In the genomic region with DNA sequence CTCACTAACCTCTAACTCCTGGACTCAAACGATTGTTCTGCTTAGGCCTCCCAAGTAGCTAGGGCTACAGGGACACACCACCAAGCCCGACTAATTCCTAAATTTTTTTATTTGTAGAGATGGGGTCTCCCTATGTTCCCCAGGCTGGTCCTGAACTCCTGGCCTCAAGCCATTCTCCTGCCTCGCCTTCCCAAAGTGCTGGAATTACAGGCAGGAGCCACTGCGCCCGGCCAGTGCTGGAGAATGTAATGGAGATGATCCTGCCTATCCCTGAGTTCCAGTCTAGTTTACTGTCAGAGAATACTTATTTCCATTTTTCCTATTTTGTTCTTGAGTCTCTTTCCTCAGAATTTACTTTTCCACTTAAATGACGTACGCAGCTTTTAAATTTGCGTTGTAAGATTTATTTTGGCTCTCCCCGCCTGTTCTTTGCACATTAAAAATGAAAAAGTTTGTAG, we compare ENCODE assay signal across 8 cellular contexts. TPM values are rescaled to one million over a fixed set of nuclear protein-coding genes. Genes with fewer than 3 reads are reported as not detected.
DNase-seq lines count a peak whose midpoint lies in the region; ATAC-seq, FAIRE-seq and TF ChIP-seq lines count a peak whose summit lies in the region.

Gene CHEK1 (plus strand): TSS at position 408 of the 458 bp plus-strand sequence. CDS start 1,606 bp downstream, outside the sequence.

- peaks cover 2% of the 10 kb centered on the region for H3K36me3 Mint-ChIP-seq in T-helper 17 cell (ENCODE audit: low read depth)

- TF ChIP-seq POLR2A in H54 (IDR thresholded peaks at IDR 0.05; ENCODE audit: low read depth, low read length) = no peak

- TF ChIP-seq CTCF in fibroblast of pulmonary artery (IDR thresholded peaks at IDR 0.05; ENCODE audit: low read length, missing control alignments) (no peak), retinal pigment epithelial cell (conservative IDR thresholded peaks at IDR 0.05; ENCODE audit: low read depth, low read length) (no peak)

- peaks cover 24% of the 10 kb centered on the region for H3K4me1 Mint-ChIP-seq in T-helper 17 cell

- H3K27me3 Mint-ChIP-seq in T-helper 17 cell = no peaks in the 10 kb centered on the region

- peak within 1 kb of the TSS; percentile 99 for H3K27ac Mint-ChIP-seq in T-helper 17 cell

- no peak for ATAC-seq in T-helper 17 cell

- H3K4me3 ChIP-seq in fibroblast of pulmonary artery (replicated peaks; ENCODE audit: low read depth, low read length) = peak within 1 kb of the TSS; percentile 82
- H3K4me3 ChIP-seq in retinal pigment epithelial cell (ENCODE audit: low read length) = peak within 1 kb of the TSS; percentile 86

- no peak for FAIRE-seq in H54 (lab: Jason Lieb, UNC)

- H3K4me3 Mint-ChIP-seq in T-helper 17 cell = peak within 1 kb of the TSS; percentile 100

- no peak for DNase-seq in H4 (ENCODE audit: low spot score)
- no peak for DNase-seq in T-helper 17 cell
- DNase-seq in fibroblast of pulmonary artery (ENCODE audit: low read depth) = no peak
- no peak for DNase-seq in retinal pigment epithelial cell (ENCODE audit: low read depth)
- DNase-seq in activated CD4-positive, CD25-positive, alpha-beta regulatory T cell treated with anti-CD3 and anti-CD28 coated beads, Interleukin-2, amount 50 U/mL, for 72 hours = no peak
- no peak for DNase-seq in middle frontal gyrus (ENCODE audit: extremely low spot score, low spot score)
- DNase-seq in NCI-H2196 (lab: John Stamatoyannopoulos, UW; ENCODE audit: unreplicated experiment) = no peak
- DNase-seq in H54 (ENCODE audit: insufficient read length, low spot score) = no peak

- H3K9me3 ChIP-seq in T-helper 17 cell (ENCODE audit: control insufficient read depth, low read length, poor library complexity, severe bottlenecking) = no peaks in the 10 kb centered on the region

RNA-seq across cellular contexts. Expression of gene CHEK1, which starts in this region (rescaled TPM):
- total RNA-seq in H4 (2014; rRNA removed; shearing (Covaris generic)) = 48.5 and 57.5 TPM in 2 replicates
- total RNA-seq in T-helper 17 cell = 10 to 100 TPM in 1 of 2 donors, 1 to 10 TPM in 1; 7.9 to 16.0 TPM
